Comparison of ENCODE assay signal across 17 cellular contexts in the genomic region with DNA sequence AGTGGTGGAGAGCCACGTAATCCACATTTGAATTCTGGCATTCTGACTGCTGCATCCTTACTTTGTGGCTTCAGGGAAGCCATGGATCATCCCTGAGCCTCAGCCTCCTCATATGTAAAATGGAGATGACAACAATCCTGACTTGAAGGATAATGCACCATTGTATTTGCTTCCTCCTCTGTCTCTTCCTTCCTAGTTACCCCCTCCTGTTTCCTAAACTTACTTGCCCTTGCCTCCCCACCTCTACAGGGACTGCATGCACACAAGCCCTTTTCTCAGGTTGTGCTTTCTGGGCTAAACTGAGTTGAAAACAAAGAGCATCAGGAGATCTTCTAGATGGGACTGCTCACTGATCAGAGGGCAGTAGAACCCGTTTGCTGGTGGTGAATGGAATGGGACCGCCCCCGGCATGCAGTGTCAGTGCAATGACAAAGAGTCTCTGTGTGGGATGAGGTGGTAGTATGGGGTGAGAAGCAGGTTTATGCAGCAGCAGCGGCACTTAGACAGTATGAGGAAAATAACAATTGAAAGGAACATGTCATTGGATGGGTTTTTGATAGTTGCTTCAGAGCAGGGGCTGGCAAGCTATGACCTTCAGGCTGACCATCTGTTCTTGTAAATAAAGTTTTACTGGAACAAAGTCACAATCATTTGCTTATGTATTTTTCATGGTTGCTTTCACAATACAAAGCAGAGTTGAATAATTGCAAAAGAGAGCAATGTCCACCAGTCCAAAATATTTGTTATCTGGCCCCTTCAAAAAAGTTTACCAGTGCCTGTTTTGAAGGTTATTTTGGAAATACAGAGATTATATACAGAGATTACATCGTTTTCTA. TPM values are rescaled to one million over a fixed set of nuclear protein-coding genes. Genes with fewer than 3 reads are reported as not detected.
DNase-seq lines count a peak whose midpoint lies in the region; ATAC-seq, FAIRE-seq and TF ChIP-seq lines count a peak whose summit lies in the region.
"Had no signal": no experiment of that assay in that cellular context is flagged by ENCODE, and none has a peak within 500 bp of the region (broad histone marks: within the 10 kb centered on the region; RNA-seq: fewer than 3 reads in every experiment).

No MANE protein-coding gene starts in this region.

- no peak overlapping the region for H3K4me3 Mint-ChIP-seq in GM23338
- H3K4me3 Mint-ChIP-seq in chondrocyte (ENCODE audit: unreplicated experiment): no peak overlapping the region
- H3K4me3 Mint-ChIP-seq: CD4-positive, alpha-beta T cell had no signal

- BruUV-seq in HepG2 (replicated peaks; lab: Mats Ljungman, UMichigan): no TSS peak

- H3K9me3 ChIP-seq in HepG2 (ENCODE audit: low read length) (no peaks in the 10 kb centered on the region), osteoblast (ENCODE audit: low read depth, low read length) (no peaks in the 10 kb centered on the region)

- H3K4me3 ChIP-seq in GM23338 (no peak overlapping the region), HepG2 (replicated peaks in 1 of 3; ENCODE audit: insufficient read depth in 1 of 3, low read depth in 2 of 3, low read length in 3 of 3) (no peak overlapping the region), osteoblast (ENCODE audit: insufficient read depth, low read length) (no peak overlapping the region)
- H3K4me3 ChIP-seq: SK-N-MC had no signal

- H3K27ac Mint-ChIP-seq in GM23338 (no peak overlapping the region), chondrocyte (ENCODE audit: unreplicated experiment) (peak overlapping the region; percentile 45)
- H3K27ac Mint-ChIP-seq: CD4-positive, alpha-beta T cell had no signal

- peak overlapping the region; percentile 19; the same call in 1 of the 2 replicates for H3K4me2 ChIP-seq in GM23338
- H3K4me2 ChIP-seq in HepG2 (ENCODE audit: low read depth, low read length): no peak overlapping the region
- H3K4me2 ChIP-seq in osteoblast (ENCODE audit: insufficient read depth, low read length): no peak overlapping the region

- POLR2A ChIA-PET in HepG2 (lab: Yijun Ruan, JAX): no interaction called here

- H3K36me3 ChIP-seq in GM23338 (ENCODE audit: insufficient read depth) (no peaks in the 10 kb centered on the region), HepG2 (replicated peaks in 1 of 2; ENCODE audit: control insufficient read depth in 1 of 2, insufficient read depth in 2 of 2, low read length in 2 of 2) (no peaks in the 10 kb centered on the region), osteoblast (ENCODE audit: insufficient read depth, low read length) (no peaks in the 10 kb centered on the region)

- no peak overlapping the region for H3K9ac ChIP-seq in HepG2 (ENCODE audit: insufficient read depth, low read depth, low read length)

- H4K20me1 ChIP-seq in GM23338 (replicated peaks; ENCODE audit: insufficient read depth): no peaks in the 10 kb centered on the region
- no peaks in the 10 kb centered on the region for H4K20me1 ChIP-seq in HepG2 (ENCODE audit: insufficient read depth, low read length)
- no peaks in the 10 kb centered on the region for H4K20me1 ChIP-seq in osteoblast (ENCODE audit: insufficient read depth, low read length)

- H2AFZ ChIP-seq in GM23338 (no peak overlapping the region), HepG2 (ENCODE audit: low read length) (no peak overlapping the region), osteoblast (ENCODE audit: low read length) (peak overlapping the region; percentile 51)

- ATAC-seq in GM23338 (no peak), HepG2 (peak; percentile 61; the same call in 2 of the 3 replicates), HG03432 (IDR thresholded peaks at IDR 0.05; ENCODE audit: unreplicated experiment) (no peak)

- FAIRE-seq in HepG2 (lab: Jason Lieb, UNC): no peak

- H3K9me2 ChIP-seq in GM23338 (ENCODE audit: insufficient read depth): no peaks in the 10 kb centered on the region

- WGBS in HepG2 (ENCODE audit: low lambda C conversion rate): 14% methylated on average over 6 of the region's 6 CpGs

- no peak for TF ChIP-seq RAD21 in HepG2 (CRISPR knock-in tag; IDR thresholded peaks at IDR 0.05)

- H3K27me3 ChIP-seq in GM23338 (ENCODE audit: insufficient read depth) (peaks cover 18% of the 10 kb centered on the region), HepG2 (ENCODE audit: control insufficient read depth in 1 of 2, insufficient read depth in 2 of 2, low read length in 2 of 2) (peaks cover 2 to 12% of the 10 kb centered on the region in 2 experiments; a peak in 3 of 5 replicates), osteoblast (ENCODE audit: insufficient read depth, low read length) (no peaks in the 10 kb centered on the region)

- peak overlapping the region; percentile 18; the same call in 1 of the 2 replicates for H3K27ac ChIP-seq in GM23338 (ENCODE audit: low read depth)
- H3K27ac ChIP-seq in HepG2 (ENCODE audit: extremely low read length, insufficient read depth, low read length): no peak overlapping the region
- H3K27ac ChIP-seq in osteoblast (ENCODE audit: low read depth, low read length): no peak overlapping the region
- H3K27ac ChIP-seq: SK-N-MC had no signal

- no peaks in the 10 kb centered on the region for H3K36me3 Mint-ChIP-seq in GM23338 (ENCODE audit: low read depth)
- no peaks in the 10 kb centered on the region for H3K36me3 Mint-ChIP-seq in chondrocyte (ENCODE audit: low read depth)

- DNase-seq in GM23338 (ENCODE audit: low spot score): no peak
- no peak for DNase-seq in chondrocyte (ENCODE audit: low spot score)
- no peak for DNase-seq in HepG2 (ENCODE audit: low spot score)
- no peak for DNase-seq in osteoblast (ENCODE audit: insufficient read length, low spot score, missing footprints)
- no peak for DNase-seq in germinal center (ENCODE audit: low spot score)
- no peak for DNase-seq in NCI-H1105 (lab: John Stamatoyannopoulos, UW)
- DNase-seq in A172 (ENCODE audit: low spot score): no peak
- DNase-seq: ACHN; CD4-positive, alpha-beta T cell; DMS79; GDM1; MV-4-11; NCI-H146; NCI-H345; NCI-H69 had no signal

- H3K79me2 ChIP-seq in GM23338 (replicated peaks; ENCODE audit: insufficient read depth) (no peaks in the 10 kb centered on the region), HepG2 (ENCODE audit: insufficient read depth, low read length) (no peaks in the 10 kb centered on the region), osteoblast (ENCODE audit: insufficient read depth, low read length) (no peaks in the 10 kb centered on the region)

- in situ Hi-C loops in HepG2 (cut with HindIII; ENCODE audit: extremely low pct_ligation_motif_present, low pct_unique_long_range_greater_than_20kb): no loop called here

- H3F3A ChIP-seq in GM23338 (replicated peaks; ENCODE audit: low read depth): no peaks in the 10 kb centered on the region

- no peaks in the 10 kb centered on the region; the same call in 2 of the 3 replicates for H3K9me3 Mint-ChIP-seq in GM23338
- no peaks in the 10 kb centered on the region for H3K9me3 Mint-ChIP-seq in chondrocyte (ENCODE audit: low read depth)
- H3K9me3 Mint-ChIP-seq: CD4-positive, alpha-beta T cell had no signal

- H3K4me1 Mint-ChIP-seq in GM23338: peaks cover 35% of the 10 kb centered on the region
- peaks cover 9% of the 10 kb centered on the region for H3K4me1 Mint-ChIP-seq in chondrocyte (ENCODE audit: low read depth)

- H3K27me3 Mint-ChIP-seq in GM23338 (ENCODE audit: insufficient read depth, low read depth, poor library complexity) (peaks cover 10% of the 10 kb centered on the region), chondrocyte (ENCODE audit: low read depth) (no peaks in the 10 kb centered on the region)

- TF ChIP-seq CTCF in GM23338 (conservative IDR thresholded peaks at IDR 0.05; ENCODE audit: low read depth in 2 of 2) (no peak), chondrocyte (IDR thresholded peaks at IDR 0.05) (no peak), HepG2 (CRISPR knock-in tag; IDR thresholded peaks at IDR 0.05) (no peak), osteoblast (IDR thresholded peaks at IDR 0.05; ENCODE audit: extremely low read depth, low read depth, low read length) (no peak)

- H3K4me1 ChIP-seq in GM23338 (ENCODE audit: insufficient read depth) (peaks cover 39% of the 10 kb centered on the region), HepG2 (ENCODE audit: insufficient read depth, low read length) (no peaks in the 10 kb centered on the region), osteoblast (ENCODE audit: insufficient read depth, low read length) (peaks cover 7% of the 10 kb centered on the region)

- CTCF ChIA-PET in HepG2 (lab: Yijun Ruan, JAX; ENCODE audit: low intra/inter-chr PET ratio, low total read pairs): interaction anchor here (2.4 to 3.1 kb wide), 3 partner anchors 850 to 1894 kb away, joined by 14 to 35 read pairs (median 23); no protein-coding TSS in a partner anchor

- intact Hi-C loops in HepG2 (cut with micrococcal nuclease; ENCODE audit: unreplicated experiment): loop anchor here (5.0 kb wide), 1 partner anchor 1666 kb away; no protein-coding TSS in a partner anchor

- no peak for TF ChIP-seq POLR2A in HepG2 (IDR thresholded peaks at IDR 0.05; ENCODE audit: insufficient read depth in 1 of 2, low read depth in 2 of 2, low read length in 2 of 2)

- TF ChIP-seq EP300 in HepG2 (IDR thresholded peaks at IDR 0.05; ENCODE audit: low read depth in 2 of 2, low read length in 2 of 2): no peak
- TF ChIP-seq EP300 in HepG2 (CRISPR knock-in tag; IDR thresholded peaks at IDR 0.05; ENCODE audit: borderline replicate concordance): no peak

RNA-seq across cellular contexts. Expression of a gene that starts 6.1 kb away (rescaled TPM):
- 14.1 and 15.4 TPM in 2 replicates for total RNA-seq in GM23338 (2014; rRNA removed; shearing (Covaris generic))
- polyA plus RNA-seq in GM23338 (2016; fragmentation: Nextera tagmentation; extraction: Ambion mirVana) (5.6 and 6.1 TPM in 2 replicates), HepG2 (2011; rRNA removed) (0.11 and 0.34 TPM in 2 replicates)
- total RNA-seq in chondrocyte (27.2 to 91.2 TPM (median 29.7 TPM) in 3 replicates), HepG2 (2016; rRNA removed; fragmentation: Illumina TruSeq; extraction: Trizol) (0.02 TPM in 1 of 2 replicates, not detected in the other), osteoblast (182 and 243 TPM in 2 replicates)
- not detected in 2 replicates for total RNA-seq in HepG2 (2016; cell fraction: cytosol; rRNA removed; fragmentation: Illumina TruSeq; extraction: Trizol; ENCODE audit: low read depth)
- total RNA-seq in HepG2 (2016; cell fraction: insoluble cytoplasmic fraction; rRNA removed; fragmentation: Illumina TruSeq; extraction: Trizol): 0.15 TPM in 1 of 2 replicates, not detected in the other
- total RNA-seq in HepG2 (2016; cell fraction: membrane; rRNA removed; fragmentation: Illumina TruSeq; extraction: Trizol): 0.12 TPM in 1 of 2 replicates, not detected in the other
- 0.16 and 0.68 TPM in 2 replicates for total RNA-seq in HepG2 (2016; cell fraction: nucleus; rRNA removed; fragmentation: Illumina TruSeq; extraction: Trizol)
- polyA plus RNA-seq in HepG2 (2011; cell fraction: cytosol; rRNA removed): 0.31 and 0.36 TPM in 2 replicates
- polyA plus RNA-seq in HepG2 (2011; cell fraction: nucleus; rRNA removed): 1.0 and 1.2 TPM in 2 replicates
- 0.13 and 0.19 TPM in 2 replicates for polyA plus RNA-seq in HepG2 (2012)
- not detected in 2 replicates for polyA plus RNA-seq in HepG2 (2016; cell fraction: cytosol; fragmentation: Illumina TruSeq; extraction: Trizol; ENCODE audit: low read depth)
- polyA plus RNA-seq in HepG2 (2016; cell fraction: insoluble cytoplasmic fraction; fragmentation: Illumina TruSeq; extraction: Trizol; ENCODE audit: low read depth): 0.04 TPM in 1 of 2 replicates, not detected in the other
- not detected in 2 replicates for polyA plus RNA-seq in HepG2 (2016; cell fraction: membrane; fragmentation: Illumina TruSeq; extraction: Trizol; ENCODE audit: low read depth)
- 0.16 TPM in 1 of 2 replicates, not detected in the other for polyA plus RNA-seq in HepG2 (2016; cell fraction: nucleus; fragmentation: Illumina TruSeq; extraction: Trizol; ENCODE audit: insufficient read depth, low read depth)
- polyA minus RNA-seq in HepG2 (2011; rRNA and poly(A)+ RNA removed; ENCODE audit: low replicate concordance): 0.66 and 525 TPM in 2 replicates
- 9.5 and 10.6 TPM in 2 replicates for polyA minus RNA-seq in HepG2 (2011; cell fraction: cytosol; rRNA and poly(A)+ RNA removed)
- 3.1 and 4.2 TPM in 2 replicates for polyA minus RNA-seq in HepG2 (2011; cell fraction: nucleus; rRNA and poly(A)+ RNA removed)
- total RNA-seq in A172 (2014; rRNA removed; shearing (Covaris generic)): 3.7 and 7.7 TPM in 2 replicates
